ENCODE assay signal across 20 cellular contexts in genomic region chr20:2889209-2889608, GRCh38. TPM values are rescaled to one million over a fixed set of nuclear protein-coding genes. Genes with fewer than 3 reads are reported as not detected.
DNase-seq lines count a peak whose midpoint lies in the region; ATAC-seq, FAIRE-seq and TF ChIP-seq lines count a peak whose summit lies in the region.
"Had no signal": no experiment of that assay in that cellular context is flagged by ENCODE, and none has a peak within 500 bp of the region (broad histone marks: within the 10 kb centered on the region; RNA-seq: fewer than 3 reads in every experiment).

No MANE protein-coding gene starts in this region.

- peaks cover 11% of the 10 kb centered on the region for H3K4me1 ChIP-seq in mammary epithelial cell (ENCODE audit: insufficient read depth, low read length)
- no peaks in the 10 kb centered on the region for H3K4me1 ChIP-seq in breast epithelium
- peaks cover 12 to 35% of the 10 kb centered on the region in 2 experiments for H3K4me1 ChIP-seq in K562 (replicated peaks in 1 of 2; ENCODE audit: control insufficient read depth in 2 of 2, insufficient read depth in 2 of 2, low read length in 2 of 2)
- H3K4me1 ChIP-seq in left lung: peaks cover 0 to 38% of the 10 kb centered on the region in 2 donors
- peaks cover 3 to 30% of the 10 kb centered on the region in 2 donors for H3K4me1 ChIP-seq in naive thymus-derived CD4-positive, alpha-beta T cell (ENCODE audit: control insufficient read depth in 2 of 2, insufficient read depth in 2 of 2, low read length in 2 of 2)

- TF ChIP-seq RAD21 in K562 (CRISPR knock-in tag; conservative IDR thresholded peaks at IDR 0.05 in 1 of 2, IDR thresholded peaks at IDR 0.05 in 1 of 2): no peak

- H3K27me3 ChIP-seq in mammary epithelial cell (ENCODE audit: insufficient read depth, low read length): no peaks in the 10 kb centered on the region
- no peaks in the 10 kb centered on the region for H3K27me3 ChIP-seq in breast epithelium
- no peaks in the 10 kb centered on the region for H3K27me3 ChIP-seq in K562 (ENCODE audit: control insufficient read depth in 2 of 2, insufficient read depth in 2 of 2, low read length in 2 of 2)
- H3K27me3 ChIP-seq in left lung: no peaks in the 10 kb centered on the region
- H3K27me3 ChIP-seq in naive thymus-derived CD4-positive, alpha-beta T cell (ENCODE audit: control insufficient read depth in 2 of 2, insufficient read depth in 2 of 2, low read length in 2 of 2): no peaks in the 10 kb centered on the region

- no peaks in the 10 kb centered on the region for H3K27me3 Mint-ChIP-seq in naive thymus-derived CD4-positive, alpha-beta T cell
- H3K27me3 Mint-ChIP-seq: CD4-positive, alpha-beta T cell had no signal

- WGBS in mammary epithelial cell (ENCODE audit: low coverage, missing lambda C conversion rate): 100% methylated on average over 1 of the region's 1 CpG
- 80% methylated on average over 1 of the region's 1 CpG for WGBS in K562 (ENCODE audit: insufficient coverage, low coverage, missing lambda C conversion rate)

- peak overlapping the region in 1 of 10 donors; percentile 23 for H3K4me3 Mint-ChIP-seq in naive thymus-derived CD4-positive, alpha-beta T cell
- H3K4me3 Mint-ChIP-seq: CD4-positive, alpha-beta T cell; GM23338; HFFc6 had no signal

- H4K20me1 ChIP-seq in mammary epithelial cell (ENCODE audit: insufficient read depth, low read length) (peaks cover 4% of the 10 kb centered on the region), K562 (replicated peaks; ENCODE audit: control insufficient read depth, insufficient read depth, low read length) (no peaks in the 10 kb centered on the region)

- peaks cover 2% of the 10 kb centered on the region for H3K36me3 ChIP-seq in mammary epithelial cell (ENCODE audit: insufficient read depth, low read length)
- no peaks in the 10 kb centered on the region for H3K36me3 ChIP-seq in breast epithelium
- peaks cover 13% of the 10 kb centered on the region for H3K36me3 ChIP-seq in K562 (ENCODE audit: control insufficient read depth, insufficient read depth, low read length)
- H3K36me3 ChIP-seq in left lung: no peaks in the 10 kb centered on the region
- H3K36me3 ChIP-seq in naive thymus-derived CD4-positive, alpha-beta T cell (ENCODE audit: control insufficient read depth in 2 of 3, insufficient read depth in 3 of 3, low read length in 3 of 3): no peaks in the 10 kb centered on the region

- H3K27ac Mint-ChIP-seq in naive thymus-derived CD4-positive, alpha-beta T cell: peak overlapping the region in 3 of 9 donors; percentile 10 to 41 (median 37)
- H3K27ac Mint-ChIP-seq: CD4-positive, alpha-beta T cell; GM23338; HFFc6 had no signal

- TF ChIP-seq CTCF in mammary epithelial cell (conservative IDR thresholded peaks at IDR 0.05 in 1 of 2, IDR thresholded peaks at IDR 0.05 in 1 of 2; ENCODE audit: extremely low read depth in 1 of 2, insufficient read depth in 1 of 2, low read depth in 1 of 2, low read length in 2 of 2) (no peak), breast epithelium (IDR thresholded peaks at IDR 0.05) (no peak), K562 (IDR thresholded peaks at IDR 0.05 in 2 of 3, conservative IDR thresholded peaks at IDR 0.05 in 1 of 3; ENCODE audit: insufficient read depth in 2 of 3, low read depth in 1 of 3, low read length in 3 of 3) (no peak), left lung (IDR thresholded peaks at IDR 0.05) (no peak)

- H3K79me2 ChIP-seq in mammary epithelial cell (ENCODE audit: insufficient read depth, low read length) (peaks cover 88% of the 10 kb centered on the region), K562 (ENCODE audit: control insufficient read depth, insufficient read depth, low read length) (peaks cover 97% of the 10 kb centered on the region)

- POLR2A ChIA-PET in K562 (lab: Yijun Ruan, JAX): interaction anchor here (1.0 to 1.1 kb wide), 2 partner anchors 12 to 22 kb away, joined by 4 read pairs; no protein-coding TSS in a partner anchor
- POLR2A ChIA-PET in naive thymus-derived CD4-positive, alpha-beta T cell (lab: Charles Lee): interaction anchor here (0.7 to 1.5 kb wide), 2 partner anchors 13 to 18 kb away, joined by 4 to 5 read pairs; no protein-coding TSS in a partner anchor

- CTCF ChIA-PET in mammary epithelial cell (lab: Charles Lee; ENCODE audit: low non-redundant PET): interaction anchor here (0.6 kb wide), 1 partner anchor 284 kb away, joined by 3 read pairs; the partner anchor contains the start of gene LZTS3
- CTCF ChIA-PET in K562 (lab: Yijun Ruan, JAX; ENCODE audit: low intra/inter-chr PET ratio): no interaction called here
- CTCF ChIA-PET in naive thymus-derived CD4-positive, alpha-beta T cell (lab: Charles Lee): no interaction called here

- H3K36me3 Mint-ChIP-seq in naive thymus-derived CD4-positive, alpha-beta T cell: peaks cover 0 to 24% (median 15%) of the 10 kb centered on the region in 5 donors

- ATAC-seq in K562 (no peak), left lung (peak; percentile 65), HG02763 (IDR thresholded peaks at IDR 0.05; ENCODE audit: unreplicated experiment) (no peak)
- ATAC-seq in naive thymus-derived CD4-positive, alpha-beta T cell: no peak
- ATAC-seq: A549, GM23338, HepG2 had no signal

- dilution Hi-C loops in mammary epithelial cell (cut with HindIII; ENCODE audit: low sequenced_read_pairs): no loop called here

- H3K4me2 ChIP-seq in mammary epithelial cell (ENCODE audit: insufficient read depth, low read depth, low read length) (no peak overlapping the region), K562 (ENCODE audit: insufficient read depth, low read length) (no peak overlapping the region)
- H3K4me2 ChIP-seq: A549, GM23338 had no signal

- no peak for FAIRE-seq in K562 (lab: Jason Lieb, UNC)
- FAIRE-seq: A549, D721Med, G401.6, GM18507, H54, HepG2 had no signal

- peaks cover 0 to 5% (median 0%) of the 10 kb centered on the region in 11 donors for H3K9me3 Mint-ChIP-seq in naive thymus-derived CD4-positive, alpha-beta T cell
- H3K9me3 Mint-ChIP-seq: CD4-positive, alpha-beta T cell; GM23338; HFFc6 had no signal

- peaks cover 43 to 85% (median 73%) of the 10 kb centered on the region in 7 donors for H3K4me1 Mint-ChIP-seq in naive thymus-derived CD4-positive, alpha-beta T cell
- H3K4me1 Mint-ChIP-seq: GM23338 had no signal

- no peak for TF ChIP-seq POLR2A in breast epithelium (IDR thresholded peaks at IDR 0.05)
- TF ChIP-seq POLR2A in K562 (conservative IDR thresholded peaks at IDR 0.05): no peak

- H3K9me3 ChIP-seq in mammary epithelial cell (replicated peaks; ENCODE audit: insufficient read depth, low read length): no peaks in the 10 kb centered on the region
- H3K9me3 ChIP-seq in breast epithelium: no peaks in the 10 kb centered on the region
- 0 out of 2 replicates have a peak, but pooled peaks cover 2% of the 10 kb centered on the region for H3K9me3 ChIP-seq in K562 (replicated peaks; ENCODE audit: control insufficient read depth, insufficient read depth, low read depth, low read length)
- no peaks in the 10 kb centered on the region for H3K9me3 ChIP-seq in left lung
- no peaks in the 10 kb centered on the region for H3K9me3 ChIP-seq in naive thymus-derived CD4-positive, alpha-beta T cell (ENCODE audit: control insufficient read depth in 2 of 3, low read length in 3 of 3)
- H3K9me3 ChIP-seq: A549, Caco-2 had no signal

- H3K9me1 ChIP-seq in K562 (ENCODE audit: control insufficient read depth, insufficient read depth, low read length): peaks cover 3% of the 10 kb centered on the region

- H3K9ac ChIP-seq in mammary epithelial cell (ENCODE audit: insufficient read depth, low read length) (no peak overlapping the region), K562 (ENCODE audit: insufficient read depth in 1 of 2, low read depth in 2 of 2, low read length in 2 of 2) (no peak overlapping the region)

- H3K27ac ChIP-seq in mammary epithelial cell (ENCODE audit: insufficient read depth, low read depth, low read length) (no peak overlapping the region), breast epithelium (no peak overlapping the region), K562 (ENCODE audit: extremely low read depth, low read depth, low read length) (peak overlapping the region; percentile 24; the same call in 1 of the 3 replicates), left lung (no peak overlapping the region)
- H3K27ac ChIP-seq in naive thymus-derived CD4-positive, alpha-beta T cell (ENCODE audit: low read depth, low read length): no peak overlapping the region
- H3K27ac ChIP-seq: 22Rv1, A549, C4-2B had no signal

- H3K4me3 ChIP-seq in mammary epithelial cell (replicated peaks in 1 of 3; ENCODE audit: insufficient read depth in 1 of 3, low read depth in 2 of 3, low read length in 3 of 3): no peak overlapping the region
- no peak overlapping the region for H3K4me3 ChIP-seq in breast epithelium
- no peak overlapping the region for H3K4me3 ChIP-seq in K562
- H3K4me3 ChIP-seq in left lung: no peak overlapping the region
- H3K4me3 ChIP-seq in naive thymus-derived CD4-positive, alpha-beta T cell (ENCODE audit: low read length): no peak overlapping the region
- H3K4me3 ChIP-seq: A549, GM23338 had no signal

- no peak for TF ChIP-seq EP300 in K562 (IDR thresholded peaks at IDR 0.05; ENCODE audit: low read length)

- in situ Hi-C loops in mammary epithelial cell (cut with MboI; ENCODE audit: low sequenced_read_pairs in 2 of 2) (no loop called here), K562 (cut with MboI) (no loop called here)

- no peak overlapping the region for H2AFZ ChIP-seq in mammary epithelial cell (ENCODE audit: low read depth, low read length)
- no peak overlapping the region for H2AFZ ChIP-seq in K562 (ENCODE audit: low read depth, low read length)
- H2AFZ ChIP-seq: GM23338 had no signal

- no TSS peak for BruUV-seq in mammary epithelial cell (replicated peaks; lab: Mats Ljungman, UMichigan)
- BruUV-seq in K562 (replicated peaks; lab: Mats Ljungman, UMichigan): no TSS peak

- peak; percentile 28 for DNase-seq in mammary epithelial cell
- DNase-seq in breast epithelium (ENCODE audit: low spot score in 2 of 2): no peak
- DNase-seq in K562 (ENCODE audit: extremely low read depth in 1 of 4, low spot score in 3 of 4): no peak
- no peak for DNase-seq in left lung
- DNase-seq in GM03348 (ENCODE audit: low spot score): no peak
- DNase-seq in naive thymus-derived CD4-positive, alpha-beta T cell: no peak
- DNase-seq: Caco-2; CD4-positive, alpha-beta T cell; HCEC 1CT; HFFc6 had no signal

- intact Hi-C loops in mammary epithelial cell (cut with micrococcal nuclease) (no loop called here), breast epithelium (cut with DNase I; ENCODE audit: low total_unique reads) (no loop called here), K562 (cut with micrococcal nuclease) (no loop called here), left lung (cut with DNase I) (no loop called here)
- intact Hi-C loops in naive thymus-derived CD4-positive, alpha-beta T cell (cut with micrococcal nuclease): no loop called here

RNA-seq across cellular contexts. Expression of gene PTPRA, which starts 15.9 kb away (rescaled TPM):
- total RNA-seq in mammary epithelial cell (10 to 100 TPM; 37.5 to 39.2 TPM), breast epithelium (100 to 1,000 TPM in 1 of 3 donors, 10 to 100 TPM in 2; 89.1 to 102 (median 96.0) TPM), K562 (2014; rRNA removed) (28.0 and 30.9 TPM in 2 replicates), K562 (2014; rRNA removed; fragmentation: Illumina TruSeq; extraction: Trizol) (27.1 and 30.2 TPM in 2 replicates), K562 (2015; rRNA removed; fragmentation: Illumina TruSeq; extraction: Trizol) (26.4 and 26.5 TPM in 2 replicates), K562 (2021) (36.3 and 38.3 TPM in 2 replicates), left lung (10 to 100 TPM; 51.0 to 54.0 TPM)
- polyA plus RNA-seq in mammary epithelial cell (45.2 TPM), K562 (2011; rRNA removed) (75.5 and 80.5 TPM in 2 replicates), K562 (2014; fragmentation: Illumina TruSeq; extraction: Trizol) (59.4 and 78.9 TPM in 2 replicates), K562 (2014; fragmentation: Nextera tagmentation; extraction: Ambion mirVana) (1 to 10 TPM; 3.4 to 6.2 TPM), K562 (2014; rRNA removed) (29.4 and 36.2 TPM in 2 replicates)
- polyA minus RNA-seq in mammary epithelial cell: 42.6 TPM
- total RNA-seq in K562 (2011; cell fraction: chromatin; rRNA removed; ENCODE audit: low replicate concordance): 110 and 162 TPM in 2 replicates
- 64.7 and 74.2 TPM in 2 replicates for total RNA-seq in K562 (2011; cell fraction: nucleolus; rRNA removed)
- 91.5 and 148 TPM in 2 replicates for total RNA-seq in K562 (2011; cell fraction: nucleoplasm; rRNA removed)
- 35.6 and 71.0 TPM in 2 replicates for polyA plus RNA-seq in K562 (2011; cell fraction: cytosol; rRNA removed)
- polyA plus RNA-seq in K562 (2011; cell fraction: nucleus; rRNA removed): 49.7 and 103 TPM in 2 replicates
- polyA plus RNA-seq in K562 (2012): 30.7 and 33.4 TPM in 2 replicates
- polyA minus RNA-seq in K562 (2011; rRNA and poly(A)+ RNA removed): 87.3 and 110 TPM in 2 replicates
- 29.1 and 39.5 TPM in 2 replicates for polyA minus RNA-seq in K562 (2011; cell fraction: cytosol; rRNA and poly(A)+ RNA removed)
- 15.2 and 37.9 TPM in 2 replicates for polyA minus RNA-seq in K562 (2011; cell fraction: nucleus; rRNA and poly(A)+ RNA removed)
- total RNA-seq in naive thymus-derived CD4-positive, alpha-beta T cell: 10 to 100 TPM; 68.0 to 86.6 (median 81.2) TPM
- polyA plus RNA-seq in naive thymus-derived CD4-positive, alpha-beta T cell: 10 to 100 TPM; 27.5 to 41.7 TPM

RNA-seq across cellular contexts. Expression of gene VPS16, which starts 48.7 kb away (rescaled TPM):
- total RNA-seq in mammary epithelial cell (10 to 100 TPM; 28.5 to 35.2 TPM), breast epithelium (10 to 100 TPM; 25.3 to 34.7 (median 33.8) TPM), K562 (2014; rRNA removed) (16.7 and 18.7 TPM in 2 replicates), K562 (2014; rRNA removed; fragmentation: Illumina TruSeq; extraction: Trizol) (7.0 and 11.3 TPM in 2 replicates), K562 (2015; rRNA removed; fragmentation: Illumina TruSeq; extraction: Trizol) (13.8 and 15.3 TPM in 2 replicates), K562 (2021) (22.4 and 24.7 TPM in 2 replicates), left lung (10 to 100 TPM; 38.6 to 42.7 TPM)
- polyA plus RNA-seq in mammary epithelial cell (25.5 TPM), K562 (2011; rRNA removed) (18.0 and 35.5 TPM in 2 replicates), K562 (2014; fragmentation: Illumina TruSeq; extraction: Trizol) (14.0 and 15.4 TPM in 2 replicates), K562 (2014; fragmentation: Nextera tagmentation; extraction: Ambion mirVana) (10 to 100 TPM in 1 of 2 experiments, 1 to 10 TPM in 1; 6.8 to 10.2 TPM), K562 (2014; rRNA removed) (19.2 and 19.6 TPM in 2 replicates)
- polyA minus RNA-seq in mammary epithelial cell: 29.0 TPM
- total RNA-seq in K562 (2011; cell fraction: chromatin; rRNA removed; ENCODE audit: low replicate concordance): 27.2 and 64.0 TPM in 2 replicates
- total RNA-seq in K562 (2011; cell fraction: nucleolus; rRNA removed): 34.3 and 43.7 TPM in 2 replicates
- 23.7 and 26.5 TPM in 2 replicates for total RNA-seq in K562 (2011; cell fraction: nucleoplasm; rRNA removed)
- 25.3 and 30.6 TPM in 2 replicates for polyA plus RNA-seq in K562 (2011; cell fraction: cytosol; rRNA removed)
- polyA plus RNA-seq in K562 (2011; cell fraction: nucleus; rRNA removed): 115 and 170 TPM in 2 replicates
- 18.7 and 36.5 TPM in 2 replicates for polyA plus RNA-seq in K562 (2012)
- polyA minus RNA-seq in K562 (2011; rRNA and poly(A)+ RNA removed): 18.7 and 22.6 TPM in 2 replicates
- 15.3 and 31.1 TPM in 2 replicates for polyA minus RNA-seq in K562 (2011; cell fraction: cytosol; rRNA and poly(A)+ RNA removed)
- 24.4 and 39.9 TPM in 2 replicates for polyA minus RNA-seq in K562 (2011; cell fraction: nucleus; rRNA and poly(A)+ RNA removed)
- total RNA-seq in naive thymus-derived CD4-positive, alpha-beta T cell: 10 to 100 TPM; 45.5 to 62.4 (median 56.1) TPM
- polyA plus RNA-seq in naive thymus-derived CD4-positive, alpha-beta T cell: 10 to 100 TPM; 25.0 to 43.3 TPM

RNA-seq across cellular contexts. Expression of gene PCED1A, which starts 48.8 kb away (rescaled TPM):
- total RNA-seq in mammary epithelial cell (10 to 100 TPM; 15.8 to 20.2 TPM), breast epithelium (10 to 100 TPM; 23.4 to 38.0 (median 36.6) TPM), K562 (2014; rRNA removed) (6.2 and 6.4 TPM in 2 replicates), K562 (2014; rRNA removed; fragmentation: Illumina TruSeq; extraction: Trizol) (1.5 and 2.0 TPM in 2 replicates), K562 (2015; rRNA removed; fragmentation: Illumina TruSeq; extraction: Trizol) (2.4 and 2.9 TPM in 2 replicates), K562 (2021) (8.9 and 9.4 TPM in 2 replicates), left lung (10 to 100 TPM; 34.3 to 39.2 TPM)
- polyA plus RNA-seq in mammary epithelial cell (12.5 TPM), K562 (2011; rRNA removed) (7.4 and 20.2 TPM in 2 replicates), K562 (2014; fragmentation: Illumina TruSeq; extraction: Trizol) (4.3 and 5.9 TPM in 2 replicates), K562 (2014; fragmentation: Nextera tagmentation; extraction: Ambion mirVana) (1 to 10 TPM; 1.6 to 3.2 TPM), K562 (2014; rRNA removed) (11.5 and 12.5 TPM in 2 replicates)
- 3.5 TPM for polyA minus RNA-seq in mammary epithelial cell
- 10.2 and 20.9 TPM in 2 replicates for total RNA-seq in K562 (2011; cell fraction: chromatin; rRNA removed; ENCODE audit: low replicate concordance)
- 24.3 and 24.6 TPM in 2 replicates for total RNA-seq in K562 (2011; cell fraction: nucleolus; rRNA removed)
- 14.3 and 20.0 TPM in 2 replicates for total RNA-seq in K562 (2011; cell fraction: nucleoplasm; rRNA removed)
- 12.4 and 18.8 TPM in 2 replicates for polyA plus RNA-seq in K562 (2011; cell fraction: cytosol; rRNA removed)
- 117 and 147 TPM in 2 replicates for polyA plus RNA-seq in K562 (2011; cell fraction: nucleus; rRNA removed)
- polyA plus RNA-seq in K562 (2012): 8.6 and 18.7 TPM in 2 replicates
- polyA minus RNA-seq in K562 (2011; rRNA and poly(A)+ RNA removed): 0.60 and 1.3 TPM in 2 replicates
- polyA minus RNA-seq in K562 (2011; cell fraction: cytosol; rRNA and poly(A)+ RNA removed): 2.9 and 10.5 TPM in 2 replicates
- polyA minus RNA-seq in K562 (2011; cell fraction: nucleus; rRNA and poly(A)+ RNA removed): 17.8 and 20.9 TPM in 2 replicates
- 100 to 1,000 TPM in 1 of 5 experiments, 10 to 100 TPM in 4; 27.8 to 105 (median 72.5) TPM for total RNA-seq in naive thymus-derived CD4-positive, alpha-beta T cell
- polyA plus RNA-seq in naive thymus-derived CD4-positive, alpha-beta T cell: 10 to 100 TPM; 23.6 to 27.3 TPM
